In the genomic region with DNA sequence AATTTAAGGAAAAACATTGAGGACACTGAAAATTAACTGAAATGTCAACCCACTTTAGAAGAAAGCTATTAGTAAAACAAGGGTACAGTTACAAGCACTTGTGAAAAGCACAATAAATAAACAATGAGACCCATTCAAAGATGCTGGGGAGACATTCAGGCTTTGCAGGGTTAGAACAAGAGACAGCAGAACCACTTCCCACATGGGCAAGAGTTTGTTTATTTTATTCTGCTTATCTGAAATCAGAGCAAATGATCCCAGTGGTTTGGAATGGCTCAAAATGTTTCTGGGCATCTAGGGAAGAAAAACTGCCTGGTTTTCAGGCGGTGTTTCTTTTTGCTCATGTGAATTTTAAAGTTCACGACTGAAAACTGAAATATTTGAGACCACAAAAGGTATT, we compare ENCODE assay signal across 14 cellular contexts. TPM values are rescaled to one million over a fixed set of nuclear protein-coding genes. Genes with fewer than 3 reads are reported as not detected.
DNase-seq lines count a peak whose midpoint lies in the region; ATAC-seq and TF ChIP-seq lines count a peak whose summit lies in the region.
"Had no signal": no experiment of that assay in that cellular context is flagged by ENCODE, and none has a peak within 500 bp of the region (broad histone marks: within the 10 kb centered on the region; RNA-seq: fewer than 3 reads in every experiment).

No MANE protein-coding gene starts in this region.

- no peak overlapping the region for H3K23ac ChIP-seq in IMR-90 (ENCODE audit: low read depth, low read length)

- H4K8ac ChIP-seq in IMR-90 (ENCODE audit: low read depth in 2 of 2, low read length in 2 of 2) = no peak overlapping the region

- no peak for TF ChIP-seq POLR2A in IMR-90 (IDR thresholded peaks at IDR 0.05; ENCODE audit: low read depth, low read length)

- H3K27ac Mint-ChIP-seq in naive thymus-derived CD4-positive, alpha-beta T cell = no peak overlapping the region

- H3K4ac ChIP-seq in IMR-90 (ENCODE audit: low read depth, low read length) = no peak overlapping the region

- dilution Hi-C loops in IMR-90 (cut with HindIII; ENCODE audit: low sequenced_read_pairs, unreplicated experiment) = no loop called here

- H3K27ac ChIP-seq in IMR-90 (ENCODE audit: insufficient read depth, low read length) = no peak overlapping the region
- H3K27ac ChIP-seq in colonic mucosa = no peak overlapping the region
- no peak overlapping the region for H3K27ac ChIP-seq in naive thymus-derived CD4-positive, alpha-beta T cell (ENCODE audit: low read depth, low read length)
- H3K27ac ChIP-seq: HL-60, RWPE1 had no signal

- H3K36me3 ChIP-seq in IMR-90 (ENCODE audit: control insufficient read depth, insufficient read depth, low read length) = no peaks in the 10 kb centered on the region
- no peaks in the 10 kb centered on the region for H3K36me3 ChIP-seq in H7 (replicated peaks; ENCODE audit: control insufficient read depth, insufficient read depth, low read length)
- no peaks in the 10 kb centered on the region for H3K36me3 ChIP-seq in colonic mucosa
- no peaks in the 10 kb centered on the region for H3K36me3 ChIP-seq in naive thymus-derived CD4-positive, alpha-beta T cell (ENCODE audit: control insufficient read depth in 2 of 3, insufficient read depth in 3 of 3, low read length in 3 of 3)

- H2BK20ac ChIP-seq in IMR-90 (ENCODE audit: low read depth, low read length) = no peak overlapping the region

- intact Hi-C loops in IMR-90 (cut with micrococcal nuclease) = no loop called here
- intact Hi-C loops in colonic mucosa (cut with DNase I) = no loop called here
- intact Hi-C loops in naive thymus-derived CD4-positive, alpha-beta T cell (cut with micrococcal nuclease) = no loop called here

- POLR2A ChIA-PET in AG04449 (lab: Yijun Ruan, JAX) = no interaction called here
- POLR2A ChIA-PET in IMR-90 (lab: Charles Lee; ENCODE audit: unreplicated experiment) = no interaction called here
- POLR2A ChIA-PET in naive thymus-derived CD4-positive, alpha-beta T cell (lab: Charles Lee) = no interaction called here

- no peak overlapping the region for H4K91ac ChIP-seq in IMR-90 (ENCODE audit: insufficient read depth, low read depth, low read length)

- no peak overlapping the region for H2AFZ ChIP-seq in IMR-90 (replicated peaks; ENCODE audit: low read length, poor library complexity)

- no peaks in the 10 kb centered on the region for H3K36me3 Mint-ChIP-seq in naive thymus-derived CD4-positive, alpha-beta T cell

- H3K4me1 ChIP-seq in IMR-90 (ENCODE audit: control insufficient read depth, insufficient read depth, low read length) (peaks cover 7% of the 10 kb centered on the region), colonic mucosa (no peaks in the 10 kb centered on the region)
- peaks cover 0 to 16% of the 10 kb centered on the region in 2 donors for H3K4me1 ChIP-seq in naive thymus-derived CD4-positive, alpha-beta T cell (ENCODE audit: control insufficient read depth in 2 of 2, insufficient read depth in 2 of 2, low read length in 2 of 2)

- H2AK9ac ChIP-seq in IMR-90 (replicated peaks; ENCODE audit: low read depth, low read length, poor library complexity) = no peak overlapping the region

- peaks cover 23% of the 10 kb centered on the region; the same call in 1 of the 2 replicates for H4K20me1 ChIP-seq in IMR-90 (ENCODE audit: insufficient read depth, low read length)

- H3K56ac ChIP-seq in IMR-90 (ENCODE audit: extremely low read depth, insufficient read depth, low read length) = no peak overlapping the region

- CTCF ChIA-PET in AG04449 (lab: Yijun Ruan, JAX) = no interaction called here
- CTCF ChIA-PET in IMR-90 (lab: Yijun Ruan, JAX) = no interaction called here
- CTCF ChIA-PET in naive thymus-derived CD4-positive, alpha-beta T cell (lab: Charles Lee) = no interaction called here

- H3K27me3 ChIP-seq in IMR-90 (ENCODE audit: control insufficient read depth, insufficient read depth, low read length) (no peaks in the 10 kb centered on the region), H7 (ENCODE audit: control insufficient read depth, insufficient read depth, low read length) (no peaks in the 10 kb centered on the region), colonic mucosa (no peaks in the 10 kb centered on the region)
- no peaks in the 10 kb centered on the region for H3K27me3 ChIP-seq in naive thymus-derived CD4-positive, alpha-beta T cell (ENCODE audit: control insufficient read depth in 2 of 2, insufficient read depth in 2 of 2, low read length in 2 of 2)

- H3K27me3 Mint-ChIP-seq in naive thymus-derived CD4-positive, alpha-beta T cell = peaks cover 0 to 7% (median 0%) of the 10 kb centered on the region in 5 donors

- TF ChIP-seq CTCF in AG04449 (IDR thresholded peaks at IDR 0.05; ENCODE audit: insufficient read depth, low read length, missing control alignments) (no peak), IMR-90 (conservative IDR thresholded peaks at IDR 0.05; ENCODE audit: low read depth, low read length) (no peak), astrocyte of the cerebellum (IDR thresholded peaks at IDR 0.05; ENCODE audit: low read depth, low read length, missing control alignments) (no peak), colonic mucosa (IDR thresholded peaks at IDR 0.05) (no peak)

- peak; percentile 80 for ATAC-seq in IMR-90 (ENCODE audit: low read depth)
- no peak for ATAC-seq in HG02642 (IDR thresholded peaks at IDR 0.05; ENCODE audit: poor library complexity, unreplicated experiment)
- ATAC-seq in naive thymus-derived CD4-positive, alpha-beta T cell = no peak

- BruUV-seq in IMR-90 (replicated peaks; lab: Mats Ljungman, UMichigan) = no TSS peak

- H3K4me1 Mint-ChIP-seq in naive thymus-derived CD4-positive, alpha-beta T cell = peaks cover 11 to 42% (median 23%) of the 10 kb centered on the region in 7 donors

- no peak overlapping the region for H2BK120ac ChIP-seq in IMR-90 (ENCODE audit: low read depth, low read length)

- H2BK15ac ChIP-seq in IMR-90 (ENCODE audit: low read depth, low read length) = no peak overlapping the region

- H3K9me3 Mint-ChIP-seq in naive thymus-derived CD4-positive, alpha-beta T cell = peaks cover 0 to 2% (median 0%) of the 10 kb centered on the region in 11 donors

- DNase-seq in AG04449 (ENCODE audit: low read depth, low spot score) = peak; percentile 10
- peak; percentile 63 for DNase-seq in IMR-90
- DNase-seq in astrocyte of the cerebellum (ENCODE audit: low read depth) = peak; percentile 36
- peak; percentile 76 for DNase-seq in iris pigment epithelial cell (ENCODE audit: low read depth)
- DNase-seq in H7 = no peak
- DNase-seq in colonic mucosa = no peak
- no peak for DNase-seq in naive thymus-derived CD4-positive, alpha-beta T cell
- DNase-seq: activated CD4-positive, CD25-positive, alpha-beta regulatory T cell treated with anti-CD3 and anti-CD28 coated beads, Interleukin-2, amount 50 U/mL, for 72 hours; activated naive CD4-positive, alpha-beta T cell treated with Interleukin-2 at 50 U/mL for 16 hours; NCI-H187 treated with DMSO at 0.1 percent for 48 hours; stimulated activated CD4-positive, alpha-beta T cell treated with anti-CD3 and anti-CD28 coated beads, Interleukin-4, amount 100 ng/mL, for 1 hour had no signal

- no peak overlapping the region for H2AK5ac ChIP-seq in IMR-90 (ENCODE audit: low read depth, low read length)

- H3K9ac ChIP-seq in IMR-90 (ENCODE audit: low read depth, low read length) (no peak overlapping the region), colonic mucosa (ENCODE audit: low read depth in 2 of 2, low read length in 2 of 2) (no peak overlapping the region)

- no peak overlapping the region for H4K5ac ChIP-seq in IMR-90 (ENCODE audit: low read depth, low read length)

- H3K4me3 ChIP-seq in AG04449 (ENCODE audit: low read depth, low read length) = no peak overlapping the region
- H3K4me3 ChIP-seq in IMR-90 (ENCODE audit: insufficient read depth, low read depth, low read length) = no peak overlapping the region
- no peak overlapping the region for H3K4me3 ChIP-seq in astrocyte of the cerebellum (ENCODE audit: low read depth, low read length)
- H3K4me3 ChIP-seq in H7 (ENCODE audit: insufficient read depth, low read depth, low read length) = no peak overlapping the region
- no peak overlapping the region for H3K4me3 ChIP-seq in colonic mucosa
- H3K4me3 ChIP-seq in naive thymus-derived CD4-positive, alpha-beta T cell (ENCODE audit: low read length) = no peak overlapping the region

- H3K4me2 ChIP-seq in IMR-90 (ENCODE audit: low read depth, low read length) = peak overlapping the region; percentile 68

- no peak overlapping the region for H2BK5ac ChIP-seq in IMR-90 (ENCODE audit: low read depth, low read length, poor library complexity, severe bottlenecking)

- H3K14ac ChIP-seq in IMR-90 (replicated peaks; ENCODE audit: low read depth, low read length) = no peak overlapping the region

- no peak for TF ChIP-seq RAD21 in IMR-90 (IDR thresholded peaks at IDR 0.05; ENCODE audit: low read length)

- H3K79me1 ChIP-seq in IMR-90 (ENCODE audit: low read depth in 1 of 2, low read length in 2 of 2) = peaks cover 15 to 62% of the 10 kb centered on the region in 2 experiments

- H3K4me3 Mint-ChIP-seq in naive thymus-derived CD4-positive, alpha-beta T cell = no peak overlapping the region

- in situ Hi-C loops in IMR-90 (cut with MboI; ENCODE audit: low sequenced_read_pairs) (no loop called here), astrocyte of the cerebellum (cut with HindIII; ENCODE audit: low sequenced_read_pairs) (no loop called here)

- peaks cover 5% of the 10 kb centered on the region; the same call in 1 of the 2 replicates for H3K9me1 ChIP-seq in IMR-90 (ENCODE audit: insufficient read depth, low read length)

- H3K9me3 ChIP-seq in IMR-90 (ENCODE audit: control insufficient read depth, insufficient read depth, low read length) (no peaks in the 10 kb centered on the region), colonic mucosa (no peaks in the 10 kb centered on the region)
- H3K9me3 ChIP-seq in naive thymus-derived CD4-positive, alpha-beta T cell (ENCODE audit: control insufficient read depth in 2 of 3, low read length in 3 of 3) = no peaks in the 10 kb centered on the region

- H3K18ac ChIP-seq in IMR-90 (ENCODE audit: low read depth, low read length) = no peak overlapping the region

- no CpG with 5 or more reads among the region's 2 CpGs for WGBS in IMR-90 (ENCODE audit: extremely low coverage in 2 of 2, insufficient read length in 1 of 2), 2 experiments

RNA-seq across cellular contexts. Expression of gene PPP3CA, which starts 42.4 kb away (rescaled TPM):
- 48.6 and 52.5 TPM in 2 replicates for total RNA-seq in IMR-90 (2012; rRNA removed)
- 11.4 and 14.5 TPM in 2 replicates for polyA plus RNA-seq in IMR-90 (2012; rRNA removed)
- polyA plus RNA-seq in IMR-90 (2012; cell fraction: cytosol; rRNA removed) = 3.9 and 4.6 TPM in 2 replicates
- polyA plus RNA-seq in IMR-90 (2012; cell fraction: nucleus; rRNA removed; ENCODE audit: low replicate concordance) = 2.2 and 8.0 TPM in 2 replicates
- 31.4 and 41.3 TPM in 2 replicates for total RNA-seq in H7 (2014; rRNA removed; shearing (Covaris generic))
- 10 to 100 TPM; 34.5 to 43.9 TPM for total RNA-seq in colonic mucosa
- 10 to 100 TPM; 14.7 to 30.9 (median 23.8) TPM for total RNA-seq in naive thymus-derived CD4-positive, alpha-beta T cell
- 1 to 10 TPM; 2.9 to 5.6 TPM for polyA plus RNA-seq in naive thymus-derived CD4-positive, alpha-beta T cell

Comparison
In these comparisons a context has a peak if more than half of its experiments do, and no peak if none do; other contexts are left out.
1. DNase-seq: peak in AG04449 (single experiment), IMR-90 (single experiment), astrocyte of the cerebellum (single experiment) and iris pigment epithelial cell (single experiment); none in H7 (single experiment), colonic mucosa (single experiment) and naive thymus-derived CD4-positive, alpha-beta T cell (0 of 9).